Comparison of ENCODE assay signal across 19 cellular contexts in genomic region chr2:74813201-74813600, GRCh38. TPM values are rescaled to one million over a fixed set of nuclear protein-coding genes. Genes with fewer than 3 reads are reported as not detected.
DNase-seq lines count a peak whose midpoint lies in the region; ATAC-seq, FAIRE-seq and TF ChIP-seq lines count a peak whose summit lies in the region.
"Had no signal": no experiment of that assay in that cellular context is flagged by ENCODE, and none has a peak within 500 bp of the region (broad histone marks: within the 10 kb centered on the region; RNA-seq: fewer than 3 reads in every experiment).

No MANE protein-coding gene starts in this region.

- H3K9ac ChIP-seq in endodermal cell (ENCODE audit: extremely low read depth, low read length, poor library complexity, severe bottlenecking), result no peak overlapping the region
- H3K9ac ChIP-seq: GM23248 had no signal

- FAIRE-seq in RCC 7860 (lab: Jason Lieb, UNC), result peak; percentile 20
- FAIRE-seq: GM12892, GM19239, H1 had no signal

- no peak for DNase-seq in RCC 7860 (ENCODE audit: low spot score)
- DNase-seq in endodermal cell, result no peak
- DNase-seq in kidney tubule cell (ENCODE audit: low spot score), result peak; percentile 53
- peak; percentile 57 for DNase-seq in renal cortical epithelial cell (ENCODE audit: low read depth)
- no peak for DNase-seq in CD8-positive, alpha-beta T cell
- DNase-seq in lower lobe of right lung, result no peak
- no peak for DNase-seq in GDM1 (lab: John Stamatoyannopoulos, UW)
- DNase-seq: C1 segment of cervical spinal cord; Calu3; CD4-positive, alpha-beta memory T cell; DMS53; DMS79 treated with DMSO at 0.1 percent for 48 hours; GM23248; H7 had no signal

- peaks cover 12% of the 10 kb centered on the region for H3K27me3 Mint-ChIP-seq in endodermal cell (ENCODE audit: insufficient read depth)
- peaks cover 18% of the 10 kb centered on the region for H3K27me3 Mint-ChIP-seq in CD8-positive, alpha-beta T cell (ENCODE audit: low read depth)

- no peaks in the 10 kb centered on the region for H3K9me3 ChIP-seq in endodermal cell (ENCODE audit: control insufficient read depth, low read length)
- no peaks in the 10 kb centered on the region for H3K9me3 ChIP-seq in CD8-positive, alpha-beta T cell (ENCODE audit: low read length)
- H3K9me3 ChIP-seq in lower lobe of right lung, result no peaks in the 10 kb centered on the region

- H3K27ac Mint-ChIP-seq in endodermal cell, result no peak overlapping the region
- H3K27ac Mint-ChIP-seq in CD8-positive, alpha-beta T cell, result no peak overlapping the region
- H3K27ac Mint-ChIP-seq: CD4-positive, alpha-beta memory T cell had no signal

- peak overlapping the region; percentile 69 for H3K4me3 ChIP-seq in endodermal cell (ENCODE audit: low read length)
- H3K4me3 ChIP-seq in CD8-positive, alpha-beta T cell (ENCODE audit: low read depth, low read length), result no peak overlapping the region
- no peak overlapping the region for H3K4me3 ChIP-seq in lower lobe of right lung
- H3K4me3 ChIP-seq: GM23248 had no signal

- H3K27me3 ChIP-seq in endodermal cell (ENCODE audit: control insufficient read depth, insufficient read depth, low read length, poor library complexity, severe bottlenecking) (no peaks in the 10 kb centered on the region), lower lobe of right lung (ENCODE audit: low read depth) (no peaks in the 10 kb centered on the region)
- no peaks in the 10 kb centered on the region for H3K27me3 ChIP-seq in CD8-positive, alpha-beta T cell (ENCODE audit: insufficient read depth, low read length)

- CTCF ChIA-PET in CD8-positive, alpha-beta T cell (lab: Charles Lee), result interaction anchor here (1.0 to 1.2 kb wide), 2 partner anchors 63 to 97 kb away, joined by 3 read pairs; no protein-coding TSS in a partner anchor

- no peaks in the 10 kb centered on the region for H3K36me3 ChIP-seq in endodermal cell (ENCODE audit: control insufficient read depth, insufficient read depth, low read length)
- H3K36me3 ChIP-seq in CD8-positive, alpha-beta T cell (ENCODE audit: insufficient read depth, low read length), result no peaks in the 10 kb centered on the region
- H3K36me3 ChIP-seq in lower lobe of right lung, result no peaks in the 10 kb centered on the region

- POLR2A ChIA-PET in CD8-positive, alpha-beta T cell (lab: Charles Lee), result no interaction called here

- intact Hi-C loops in CD8-positive, alpha-beta T cell (cut with DNase I, micrococcal nuclease), result loop anchor here in 1 of 2 experiments (10.0 kb wide), 1 partner anchor 52 kb away; no protein-coding TSS in a partner anchor
- intact Hi-C loops in lower lobe of right lung (cut with DNase I), result no loop called here

- no peaks in the 10 kb centered on the region for H3K36me3 Mint-ChIP-seq in endodermal cell (ENCODE audit: low read depth)
- no peaks in the 10 kb centered on the region for H3K36me3 Mint-ChIP-seq in CD8-positive, alpha-beta T cell
- H3K36me3 Mint-ChIP-seq: CD4-positive, alpha-beta memory T cell had no signal

- no peak overlapping the region for H3K27ac ChIP-seq in endodermal cell (ENCODE audit: low read depth, low read length)
- H3K27ac ChIP-seq in CD8-positive, alpha-beta T cell (ENCODE audit: low read depth, low read length), result no peak overlapping the region
- H3K27ac ChIP-seq in lower lobe of right lung, result no peak overlapping the region
- H3K27ac ChIP-seq: GM23248 had no signal

- H3K4me1 Mint-ChIP-seq in endodermal cell, result peaks cover 54% of the 10 kb centered on the region
- H3K4me1 Mint-ChIP-seq in CD8-positive, alpha-beta T cell (ENCODE audit: low read depth), result peaks cover 8% of the 10 kb centered on the region
- H3K4me1 Mint-ChIP-seq: CD4-positive, alpha-beta memory T cell had no signal

- H3K4me3 Mint-ChIP-seq in endodermal cell, result no peak overlapping the region
- no peak overlapping the region for H3K4me3 Mint-ChIP-seq in CD8-positive, alpha-beta T cell
- H3K4me3 Mint-ChIP-seq: CD4-positive, alpha-beta memory T cell had no signal

- 86 to 100% methylated on average over 1 to 2 of the region's 2 CpGs for WGBS in endodermal cell (ENCODE audit: insufficient coverage in 1 of 2, insufficient read length in 1 of 2), 2 experiments

- H3K4me1 ChIP-seq in endodermal cell (ENCODE audit: control insufficient read depth, insufficient read depth, low read length), result peaks cover 22% of the 10 kb centered on the region
- H3K4me1 ChIP-seq in CD8-positive, alpha-beta T cell (ENCODE audit: insufficient read depth, low read length), result no peaks in the 10 kb centered on the region
- peaks cover 10% of the 10 kb centered on the region for H3K4me1 ChIP-seq in lower lobe of right lung

- H3K9me3 Mint-ChIP-seq in endodermal cell, result no peaks in the 10 kb centered on the region
- no peaks in the 10 kb centered on the region for H3K9me3 Mint-ChIP-seq in CD8-positive, alpha-beta T cell
- H3K9me3 Mint-ChIP-seq: CD4-positive, alpha-beta memory T cell had no signal

- ATAC-seq in CD8-positive, alpha-beta T cell, result no peak
- no peak for ATAC-seq in GM18873 (IDR thresholded peaks at IDR 0.05; ENCODE audit: low FRiP score, unreplicated experiment)
- ATAC-seq in lower lobe of right lung, result no peak
- ATAC-seq: HCT116 had no signal

- TF ChIP-seq CTCF in endodermal cell (conservative IDR thresholded peaks at IDR 0.05), result no peak
- TF ChIP-seq CTCF in CD8-positive, alpha-beta T cell (IDR thresholded peaks at IDR 0.05), result no peak
- no peak for TF ChIP-seq CTCF in lower lobe of right lung (IDR thresholded peaks at IDR 0.05)

RNA-seq across cellular contexts. Expression of gene HK2, which starts 20.7 kb away (rescaled TPM):
- 10 to 100 TPM; 21.5 to 31.5 TPM for total RNA-seq in endodermal cell
- 40.0 TPM for polyA plus RNA-seq in endodermal cell (2013, experiment 1 of 2)
- 31.2 TPM for polyA plus RNA-seq in endodermal cell (2013, experiment 2 of 2)
- total RNA-seq in renal cortical epithelial cell, result 12.0 and 25.6 TPM in 2 replicates
- 1 to 10 TPM; 6.5 to 8.9 TPM for total RNA-seq in CD8-positive, alpha-beta T cell
- total RNA-seq in lower lobe of right lung, result 86.7 TPM

Comparison
In these comparisons a context has a peak if more than half of its experiments do, and no peak if none do; other contexts are left out.
1. DNase-seq: peak in kidney tubule cell (single experiment) and renal cortical epithelial cell (single experiment); none in RCC 7860 (single experiment), endodermal cell (single experiment), CD8-positive, alpha-beta T cell (0 of 7), lower lobe of right lung (single experiment) and GDM1 (single experiment).